Comparison of ENCODE assay signal across 14 cellular contexts in the genomic region with DNA sequence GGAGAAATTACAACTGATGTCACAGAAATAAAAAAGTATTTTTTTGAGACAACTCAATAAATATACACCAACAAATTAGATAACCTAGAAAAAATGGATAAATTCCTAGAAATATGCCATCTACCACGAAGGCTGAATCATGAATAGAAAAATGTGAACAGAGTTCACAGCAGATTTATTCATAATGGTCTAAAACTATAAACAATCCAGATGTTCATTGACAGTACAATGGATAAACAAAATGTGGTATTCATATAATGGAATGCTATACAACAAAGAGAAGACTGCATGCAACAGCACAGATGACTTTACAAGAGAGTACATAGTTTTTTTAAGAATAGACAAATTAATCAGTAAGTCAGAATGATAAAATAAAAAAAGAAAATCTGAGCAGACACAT.
"Had no signal": no experiment of that assay in that cellular context is flagged by ENCODE, and none has a peak within 500 bp of the region (broad histone marks: within the 10 kb centered on the region; RNA-seq: fewer than 3 reads in every experiment).

No MANE protein-coding gene starts in this region.

- H3K27me3 Mint-ChIP-seq: naive B cell had no signal

- H3K4me3 Mint-ChIP-seq: naive B cell had no signal

- H3K4me3 ChIP-seq: breast epithelium, dorsolateral prefrontal cortex, lower lobe of right lung, right atrium auricular region, stomach, thoracic aorta had no signal

- H3K9me3 Mint-ChIP-seq: activated T-helper 2 cell treated with anti-CD3 and anti-CD28 coated beads, Interferon-gamma antibody, Interleukin-2, Interleukin-4, amounts not matched to agents 10 μg/mL and 5 μg/mL and 100 μg/mL, durations not matched to agents 14 hours and 24 hours and 36 hours had no signal

- H3K9me3 ChIP-seq: lower lobe of right lung, neutrophil, right atrium auricular region, stomach, thoracic aorta had no signal

- ATAC-seq: activated naive CD4-positive, alpha-beta T cell treated with anti-CD3 and anti-CD28 coated beads, Interleukin-2, amount 50 U/mL, for 72 hours; esophagus mucosa; left cardiac atrium; lower lobe of right lung had no signal

- H3K27me3 ChIP-seq: breast epithelium, dorsolateral prefrontal cortex, neutrophil, right atrium auricular region, stomach had no signal

- H3K27ac Mint-ChIP-seq: activated naive CD4-positive, alpha-beta T cell treated with anti-CD3 and anti-CD28 coated beads, Interleukin-2, amount 50 U/mL, for 72 hours; activated T-helper 2 cell treated with anti-CD3 and anti-CD28 coated beads, Interferon-gamma antibody, Interleukin-2, Interleukin-4, amounts not matched to agents 10 μg/mL and 5 μg/mL and 100 μg/mL, durations not matched to agents 14 hours and 24 hours and 36 hours; naive B cell had no signal

- FAIRE-seq: small intestine had no signal

- DNase-seq: dorsolateral prefrontal cortex, glutamatergic neuron, left cardiac atrium, lower lobe of right lung, naive B cell, small intestine, stomach had no signal

- H3K27ac ChIP-seq: breast epithelium, dorsolateral prefrontal cortex, lower lobe of right lung, neutrophil, right atrium auricular region, stomach, thoracic aorta had no signal

- H3K4me1 ChIP-seq: breast epithelium, lower lobe of right lung, right atrium auricular region, stomach had no signal

- H3K36me3 ChIP-seq: breast epithelium, neutrophil, thoracic aorta had no signal
